12 cellular contexts compared by ENCODE assay signal in the genomic region with DNA sequence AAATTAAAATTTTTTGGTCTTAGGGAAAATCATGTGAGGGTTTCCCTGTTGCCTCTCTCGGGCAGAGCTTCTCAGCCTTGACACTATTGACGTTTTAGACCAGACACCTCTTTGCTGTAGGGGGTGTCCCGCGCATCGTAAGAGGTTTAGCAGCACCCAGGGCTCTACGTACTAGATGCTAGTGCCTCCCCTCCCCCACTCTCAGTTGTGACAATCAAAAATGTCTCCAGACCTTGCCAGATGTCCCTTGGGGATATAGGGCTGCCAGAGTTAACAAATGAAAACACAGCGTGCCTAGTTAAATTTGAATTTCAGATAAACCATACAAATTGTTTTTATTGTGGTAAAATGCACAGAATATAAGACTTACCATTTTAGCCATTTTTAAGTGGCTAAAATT.
DNase-seq lines count a peak whose midpoint lies in the region; ATAC-seq and TF ChIP-seq lines count a peak whose summit lies in the region.
"Had no signal": no experiment of that assay in that cellular context is flagged by ENCODE, and none has a peak within 500 bp of the region (broad histone marks: within the 10 kb centered on the region; RNA-seq: fewer than 3 reads in every experiment).

No MANE protein-coding gene starts in this region.

- no peaks in the 10 kb centered on the region for H4K20me1 ChIP-seq in MM.1S (ENCODE audit: insufficient read depth, low read length)
- H4K20me1 ChIP-seq in neural cell (ENCODE audit: insufficient read depth): no peaks in the 10 kb centered on the region

- H3K4me3 Mint-ChIP-seq in CD8-positive, alpha-beta memory T cell: peak overlapping the region; percentile 67 to 91 (median 77)
- peak overlapping the region; percentile 7 for H3K4me3 Mint-ChIP-seq in activated naive CD8-positive, alpha-beta T cell treated with anti-CD3 and anti-CD28 coated beads, Interleukin-2, amount 10 ng/mL, durations not matched to agents 7 days and 5 days

- H3K27me3 Mint-ChIP-seq in CD8-positive, alpha-beta memory T cell: no peaks in the 10 kb centered on the region
- no peaks in the 10 kb centered on the region for H3K27me3 Mint-ChIP-seq in activated naive CD8-positive, alpha-beta T cell treated with anti-CD3 and anti-CD28 coated beads, Interleukin-2, amount 10 ng/mL, durations not matched to agents 7 days and 5 days

- TF ChIP-seq EP300 in neural cell (conservative IDR thresholded peaks at IDR 0.05; ENCODE audit: poor library complexity, severe bottlenecking): peak; percentile 28

- H3K36me3 ChIP-seq in CD8-positive, alpha-beta memory T cell (ENCODE audit: insufficient read depth, low read length): no peaks in the 10 kb centered on the region
- H3K36me3 ChIP-seq in MM.1S (replicated peaks; ENCODE audit: insufficient read depth, low read length): no peaks in the 10 kb centered on the region
- no peaks in the 10 kb centered on the region for H3K36me3 ChIP-seq in neural cell (ENCODE audit: insufficient read depth, low read length)
- no peaks in the 10 kb centered on the region for H3K36me3 ChIP-seq in breast epithelium
- no peaks in the 10 kb centered on the region for H3K36me3 ChIP-seq in body of pancreas (replicated peaks in 1 of 2; ENCODE audit: insufficient read depth in 1 of 2, low read depth in 2 of 2)

- CTCF ChIA-PET in CD8-positive, alpha-beta memory T cell (lab: Charles Lee): interaction anchor here (1.0 to 1.8 kb wide), 3 partner anchors 12 to 59 kb away, joined by 3 to 6 read pairs (median 6); no protein-coding TSS in a partner anchor

- no peak for TF ChIP-seq CTCF in MM.1S (IDR thresholded peaks at IDR 0.05; ENCODE audit: low read length)
- TF ChIP-seq CTCF in neural cell (IDR thresholded peaks at IDR 0.05; ENCODE audit: poor library complexity, severe bottlenecking): no peak
- no peak for TF ChIP-seq CTCF in breast epithelium (IDR thresholded peaks at IDR 0.05)
- no peak for TF ChIP-seq CTCF in body of pancreas (IDR thresholded peaks at IDR 0.05)

- H3K4me2 ChIP-seq in MM.1S (ENCODE audit: low read depth, low read length) (peak overlapping the region; percentile 64), neural cell (ENCODE audit: low read length) (no peak overlapping the region)

- no peaks in the 10 kb centered on the region for H3K9me2 ChIP-seq in MM.1S (replicated peaks; ENCODE audit: insufficient read depth, low read length)
- no peaks in the 10 kb centered on the region for H3K9me2 ChIP-seq in neural cell (ENCODE audit: insufficient read depth, low read length)

- TF ChIP-seq POLR2A in breast epithelium (IDR thresholded peaks at IDR 0.05): no peak
- no peak for TF ChIP-seq POLR2A in body of pancreas (IDR thresholded peaks at IDR 0.05)

- no peaks in the 10 kb centered on the region for H3K9me3 Mint-ChIP-seq in CD8-positive, alpha-beta memory T cell
- H3K9me3 Mint-ChIP-seq in activated naive CD8-positive, alpha-beta T cell treated with anti-CD3 and anti-CD28 coated beads, Interleukin-2, amount 10 ng/mL, durations not matched to agents 7 days and 5 days: no peaks in the 10 kb centered on the region
- H3K9me3 Mint-ChIP-seq: IgD-negative memory B cell had no signal

- WGBS in body of pancreas, 2 donors: 41 to 73% methylated on average over 7 of the region's 7 CpGs

- H3K79me2 ChIP-seq in MM.1S (ENCODE audit: low read length) (no peaks in the 10 kb centered on the region), neural cell (replicated peaks; ENCODE audit: insufficient read depth, low read length) (no peaks in the 10 kb centered on the region)

- H3K4me3 ChIP-seq in CD8-positive, alpha-beta memory T cell (ENCODE audit: low read length): no peak overlapping the region
- no peak overlapping the region for H3K4me3 ChIP-seq in MM.1S (ENCODE audit: low read length)
- peak overlapping the region; percentile 31 for H3K4me3 ChIP-seq in neural cell (ENCODE audit: low read length)
- H3K4me3 ChIP-seq in breast epithelium: no peak overlapping the region
- no peak overlapping the region for H3K4me3 ChIP-seq in body of pancreas

- no peak for TF ChIP-seq RAD21 in neural cell (conservative IDR thresholded peaks at IDR 0.05)

- peak overlapping the region; percentile 71 to 98 (median 94) for H3K27ac Mint-ChIP-seq in CD8-positive, alpha-beta memory T cell
- H3K27ac Mint-ChIP-seq in activated naive CD8-positive, alpha-beta T cell treated with anti-CD3 and anti-CD28 coated beads, Interleukin-2, amount 10 ng/mL, durations not matched to agents 7 days and 5 days: no peak overlapping the region

- H3K36me3 Mint-ChIP-seq in CD8-positive, alpha-beta memory T cell: peaks cover 0 to 6% (median 3%) of the 10 kb centered on the region in 3 donors
- peaks cover 5% of the 10 kb centered on the region for H3K36me3 Mint-ChIP-seq in activated naive CD8-positive, alpha-beta T cell treated with anti-CD3 and anti-CD28 coated beads, Interleukin-2, amount 10 ng/mL, durations not matched to agents 7 days and 5 days

- H3F3A ChIP-seq in MM.1S (ENCODE audit: insufficient read depth, low read length) (peaks cover 20% of the 10 kb centered on the region), neural cell (ENCODE audit: insufficient read depth, low read length, poor library complexity, severe bottlenecking) (no peaks in the 10 kb centered on the region)

- H3K4me1 ChIP-seq in CD8-positive, alpha-beta memory T cell (ENCODE audit: insufficient read depth, low read length): peaks cover 55% of the 10 kb centered on the region
- H3K4me1 ChIP-seq in MM.1S (ENCODE audit: low read length): peaks cover 34% of the 10 kb centered on the region
- no peaks in the 10 kb centered on the region for H3K4me1 ChIP-seq in breast epithelium
- no peaks in the 10 kb centered on the region for H3K4me1 ChIP-seq in body of pancreas

- H3K27ac ChIP-seq in CD8-positive, alpha-beta memory T cell (ENCODE audit: low read depth, low read length): no peak overlapping the region
- peak overlapping the region; percentile 58; the same call in 1 of the 2 replicates for H3K27ac ChIP-seq in MM.1S (ENCODE audit: low read length)
- H3K27ac ChIP-seq in neural cell (ENCODE audit: low read length): no peak overlapping the region
- peak overlapping the region in 1 of 2 donors; percentile 0 for H3K27ac ChIP-seq in breast epithelium
- no peak overlapping the region for H3K27ac ChIP-seq in body of pancreas

- POLR2A ChIA-PET in CD8-positive, alpha-beta memory T cell (lab: Charles Lee): interaction anchor here (0.7 kb wide), 1 partner anchor 10 kb away, joined by 3 read pairs; no protein-coding TSS in a partner anchor
- POLR2A ChIA-PET in activated naive CD8-positive, alpha-beta T cell treated with anti-CD3 and anti-CD28 coated beads, Interleukin-2, amount 10 ng/mL, durations not matched to agents 7 days and 5 days (lab: Charles Lee): no interaction called here

- no peak for ATAC-seq in activated naive CD8-positive, alpha-beta T cell treated with anti-CD3 and anti-CD28 coated beads, Interleukin-2, amount 10 ng/mL, durations not matched to agents 7 days and 5 days (ENCODE audit: low read depth)
- ATAC-seq in body of pancreas (no peak), HG03469 (IDR thresholded peaks at IDR 0.05; ENCODE audit: unreplicated experiment) (no peak), GM18517 (IDR thresholded peaks at IDR 0.05; ENCODE audit: unreplicated experiment) (no peak)

- peak; percentile 20 to 60 (median 49) for DNase-seq in CD8-positive, alpha-beta memory T cell
- DNase-seq in MM.1S (no peak), breast epithelium (ENCODE audit: low spot score in 2 of 2) (no peak), body of pancreas (no peak)
- no peak for DNase-seq in activated naive CD8-positive, alpha-beta T cell treated with anti-CD3 and anti-CD28 coated beads, Interleukin-2, amount 10 ng/mL, durations not matched to agents 7 days and 5 days
- DNase-seq: NCI-H69; stimulated activated CD4-positive, alpha-beta T cell treated with anti-CD3 and anti-CD28 coated beads, Interleukin-12 subunit alpha, Interleukin-12 subunit beta, amount 100 ng/mL, for 4 hours; stimulated activated naive CD4-positive, alpha-beta T cell treated with Interleukin-2 at 50 U/mL for 16 hours had no signal

- no peaks in the 10 kb centered on the region for H3K9me3 ChIP-seq in CD8-positive, alpha-beta memory T cell (ENCODE audit: low read length)
- H3K9me3 ChIP-seq in MM.1S (replicated peaks; ENCODE audit: insufficient read depth, low read length) (no peaks in the 10 kb centered on the region), neural cell (ENCODE audit: low read length) (no peaks in the 10 kb centered on the region), breast epithelium (no peaks in the 10 kb centered on the region), body of pancreas (no peaks in the 10 kb centered on the region)

- no peaks in the 10 kb centered on the region for H3K27me3 ChIP-seq in CD8-positive, alpha-beta memory T cell (ENCODE audit: insufficient read depth, low read length, poor library complexity, severe bottlenecking)
- no peaks in the 10 kb centered on the region for H3K27me3 ChIP-seq in MM.1S (replicated peaks; ENCODE audit: insufficient read depth, low read length)
- no peaks in the 10 kb centered on the region for H3K27me3 ChIP-seq in neural cell (ENCODE audit: insufficient read depth, low read depth, low read length)
- no peaks in the 10 kb centered on the region for H3K27me3 ChIP-seq in breast epithelium
- H3K27me3 ChIP-seq in body of pancreas: no peaks in the 10 kb centered on the region

- H2AFZ ChIP-seq in MM.1S (ENCODE audit: low read length) (no peak overlapping the region), neural cell (ENCODE audit: low read depth, low read length) (no peak overlapping the region)

- H3K9ac ChIP-seq in MM.1S (ENCODE audit: low read length) (no peak overlapping the region), neural cell (ENCODE audit: low read length) (no peak overlapping the region)

- peaks cover 64 to 74% (median 73%) of the 10 kb centered on the region in 3 donors for H3K4me1 Mint-ChIP-seq in CD8-positive, alpha-beta memory T cell
- peaks cover 42% of the 10 kb centered on the region for H3K4me1 Mint-ChIP-seq in activated naive CD8-positive, alpha-beta T cell treated with anti-CD3 and anti-CD28 coated beads, Interleukin-2, amount 10 ng/mL, durations not matched to agents 7 days and 5 days

- intact Hi-C loops in breast epithelium (cut with DNase I; ENCODE audit: low total_unique reads): no loop called here
- intact Hi-C loops in body of pancreas (cut with DNase I): no loop called here

Comparison
In these comparisons a context has a peak if more than half of its experiments do, and no peak if none do; other contexts are left out.
1. DNase-seq: peak in CD8-positive, alpha-beta memory T cell (5 of 5); none in MM.1S (single experiment), activated naive CD8-positive, alpha-beta T cell treated with anti-CD3 and anti-CD28 coated beads, Interleukin-2, amount 10 ng/mL, durations not matched to agents 7 days and 5 days (single experiment), breast epithelium (0 of 2) and body of pancreas (0 of 4).